In genomic region chr3:48473617-48473952, GRCh38 we compare ENCODE assay signal across 8 cellular contexts. TPM values are rescaled to one million over a fixed set of nuclear protein-coding genes. Genes with fewer than 3 reads are reported as not detected.
DNase-seq lines count a peak whose midpoint lies in the region; ATAC-seq, FAIRE-seq and TF ChIP-seq lines count a peak whose summit lies in the region.

No MANE protein-coding gene starts in this region.

- TF ChIP-seq CTCF in kidney (IDR thresholded peaks at IDR 0.05; ENCODE audit: borderline replicate concordance, extremely low read depth, insufficient read depth), result no peak

- no peak overlapping the region for H3K4me3 ChIP-seq in kidney (ENCODE audit: low read length in 2 of 2)
- peak overlapping the region; percentile 92 to 97 for H3K4me3 ChIP-seq in stomach smooth muscle (ENCODE audit: low read length in 2 of 2)

- CTCF ChIA-PET in activated CD4-positive, alpha-beta memory T cell treated with anti-CD3 and anti-CD28 coated beads, Interleukin-2, amount 10 ng/mL, durations not matched to agents 7 days and 5 days (lab: Charles Lee), result interaction anchor here (1.1 to 3.6 kb wide), 18 partner anchors 9 to 658 kb away, joined by 3 to 40 read pairs (median 5); partner anchors contain the start of genes ATRIP, CCDC51, PFKFB4 and SHISA5

- H3K9me3 Mint-ChIP-seq in activated CD4-positive, alpha-beta memory T cell treated with anti-CD3 and anti-CD28 coated beads, Interleukin-2, amount 10 ng/mL, durations not matched to agents 7 days and 5 days, result no peaks in the 10 kb centered on the region

- H3K27me3 ChIP-seq in stomach smooth muscle (ENCODE audit: control insufficient read depth in 1 of 2, insufficient read depth in 2 of 2, low read length in 2 of 2), result no peaks in the 10 kb centered on the region

- peak overlapping the region; percentile 93 to 95 for H3K27ac ChIP-seq in kidney (ENCODE audit: low read depth in 2 of 2, low read length in 2 of 2)
- peak overlapping the region; percentile 97 for H3K27ac ChIP-seq in stomach smooth muscle (ENCODE audit: low read length)

- H3K4me1 ChIP-seq in kidney (ENCODE audit: control insufficient read depth in 1 of 2, insufficient read depth in 1 of 2, low read depth in 1 of 2, low read length in 2 of 2), result peaks cover 0 to 17% of the 10 kb centered on the region in 2 donors
- H3K4me1 ChIP-seq in stomach smooth muscle (ENCODE audit: control insufficient read depth, insufficient read depth, low read length), result peaks cover 40% of the 10 kb centered on the region

- peak overlapping the region; percentile 98 for H3K27ac Mint-ChIP-seq in activated CD4-positive, alpha-beta memory T cell treated with anti-CD3 and anti-CD28 coated beads, Interleukin-2, amount 10 ng/mL, durations not matched to agents 7 days and 5 days

- DNase-seq in SHP77 treated with DMSO at 0.1 percent for 48 hours (lab: John Stamatoyannopoulos, UW) (peak; percentile 44), SHP77 (lab: John Stamatoyannopoulos, UW) (no peak), kidney (no peak), GM12891 (ENCODE audit: insufficient read length, low spot score) (no peak)
- DNase-seq in activated CD4-positive, alpha-beta memory T cell treated with anti-CD3 and anti-CD28 coated beads, Interleukin-2, amount 10 ng/mL, durations not matched to agents 7 days and 5 days, result no peak

- H3K9ac ChIP-seq in kidney (ENCODE audit: low read length in 2 of 2), result no peak overlapping the region
- H3K9ac ChIP-seq in stomach smooth muscle (ENCODE audit: low read length in 2 of 2), result peak overlapping the region; percentile 98 to 100

- peaks cover 74% of the 10 kb centered on the region for H3K4me1 Mint-ChIP-seq in activated CD4-positive, alpha-beta memory T cell treated with anti-CD3 and anti-CD28 coated beads, Interleukin-2, amount 10 ng/mL, durations not matched to agents 7 days and 5 days

- peaks cover 0 to 5% of the 10 kb centered on the region in 2 donors for H3K36me3 ChIP-seq in kidney (ENCODE audit: control insufficient read depth in 1 of 2, insufficient read depth in 2 of 2, low read length in 2 of 2)
- H3K36me3 ChIP-seq in stomach smooth muscle (ENCODE audit: control insufficient read depth in 2 of 2, insufficient read depth in 2 of 2, low read length in 2 of 2), result peaks cover 4 to 11% of the 10 kb centered on the region in 2 donors

- TF ChIP-seq POLR2A in GM12891 (IDR thresholded peaks at IDR 0.05; ENCODE audit: low read depth, low read length), result no peak

- no peaks in the 10 kb centered on the region for H3K27me3 Mint-ChIP-seq in activated CD4-positive, alpha-beta memory T cell treated with anti-CD3 and anti-CD28 coated beads, Interleukin-2, amount 10 ng/mL, durations not matched to agents 7 days and 5 days

- ATAC-seq in GM18511 (IDR thresholded peaks at IDR 0.05; ENCODE audit: unreplicated experiment), result no peak
- ATAC-seq in HG02870 (IDR thresholded peaks at IDR 0.05; ENCODE audit: unreplicated experiment), result no peak

- FAIRE-seq in kidney (lab: Jason Lieb, UNC) (no peak), GM12891 (lab: Jason Lieb, UNC) (no peak)

- H3K9me3 ChIP-seq in kidney (ENCODE audit: control insufficient read depth in 1 of 2, low read length in 2 of 2) (no peaks in the 10 kb centered on the region), stomach smooth muscle (ENCODE audit: control insufficient read depth in 2 of 2, low read length in 2 of 2) (no peaks in the 10 kb centered on the region)

- intact Hi-C loops in kidney (cut with DNase I), result no loop called here

- H3K4me3 Mint-ChIP-seq in activated CD4-positive, alpha-beta memory T cell treated with anti-CD3 and anti-CD28 coated beads, Interleukin-2, amount 10 ng/mL, durations not matched to agents 7 days and 5 days, result peak overlapping the region; percentile 83

- POLR2A ChIA-PET in activated CD4-positive, alpha-beta memory T cell treated with anti-CD3 and anti-CD28 coated beads, Interleukin-2, amount 10 ng/mL, durations not matched to agents 7 days and 5 days (lab: Charles Lee), result interaction anchor here (0.8 to 5.2 kb wide), 25 partner anchors 9 to 285 kb away, joined by 3 to 69 read pairs (median 5); partner anchors contain the start of genes ATRIP, CCDC51, CDC25A and PFKFB4

- H3K36me3 Mint-ChIP-seq in activated CD4-positive, alpha-beta memory T cell treated with anti-CD3 and anti-CD28 coated beads, Interleukin-2, amount 10 ng/mL, durations not matched to agents 7 days and 5 days (ENCODE audit: low read depth), result peaks cover 47% of the 10 kb centered on the region

TF ChIP-seq in GM12891, 5 proteins besides CTCF, POLR2A, EP300 and RAD21:
- no peak for TF ChIP-seq TAF1 (IDR thresholded peaks at IDR 0.05; ENCODE audit: low read depth, low read length)
- TF ChIP-seq POLR2AphosphoS5 (IDR thresholded peaks at IDR 0.05; ENCODE audit: low read depth, low read length), result no peak
- no peak for TF ChIP-seq POU2F2 (IDR thresholded peaks at IDR 0.05; ENCODE audit: low read depth, low read length)
- no peak for TF ChIP-seq SPI1 (IDR thresholded peaks at IDR 0.05; ENCODE audit: low read depth, low read length)
- no peak for TF ChIP-seq PAX5 (IDR thresholded peaks at IDR 0.05; ENCODE audit: insufficient read depth, low read length, severe bottlenecking)

RNA-seq across cellular contexts. Expression of gene ATRIP, which starts 27.0 kb away (rescaled TPM):
- total RNA-seq in activated CD4-positive, alpha-beta memory T cell treated with anti-CD3 and anti-CD28 coated beads, Interleukin-2, amount 10 ng/mL, durations not matched to agents 7 days and 5 days, result 10 to 100 TPM; 13.4 to 15.2 TPM
- 6.7 TPM for total RNA-seq in kidney
- 5.4 TPM for polyA plus RNA-seq in kidney (ENCODE audit: insufficient read depth, low read depth, low replicate concordance)
- 6.0 TPM for polyA plus RNA-seq in GM12891 (2012; ENCODE audit: low read depth, missing spikeins)

RNA-seq across cellular contexts. Expression of gene SHISA5, which starts 30.4 kb away (rescaled TPM):
- 100 to 1,000 TPM; 336 to 337 TPM for total RNA-seq in activated CD4-positive, alpha-beta memory T cell treated with anti-CD3 and anti-CD28 coated beads, Interleukin-2, amount 10 ng/mL, durations not matched to agents 7 days and 5 days
- 214 TPM for total RNA-seq in kidney
- 157 TPM for polyA plus RNA-seq in kidney (ENCODE audit: insufficient read depth, low read depth, low replicate concordance)
- polyA plus RNA-seq in GM12891 (2012; ENCODE audit: low read depth, missing spikeins), result 67.2 TPM

RNA-seq across cellular contexts. Expression of gene TMA7, which starts 33.5 kb away (rescaled TPM):
- total RNA-seq in activated CD4-positive, alpha-beta memory T cell treated with anti-CD3 and anti-CD28 coated beads, Interleukin-2, amount 10 ng/mL, durations not matched to agents 7 days and 5 days, result 100 to 1,000 TPM; 240 to 241 TPM
- 195 TPM for total RNA-seq in kidney
- 631 TPM for polyA plus RNA-seq in kidney (ENCODE audit: insufficient read depth, low read depth, low replicate concordance)
- 678 TPM for polyA plus RNA-seq in GM12891 (2012; ENCODE audit: low read depth, missing spikeins)

RNA-seq across cellular contexts. Expression of gene CCDC51, which starts 33.7 kb away (rescaled TPM):
- total RNA-seq in activated CD4-positive, alpha-beta memory T cell treated with anti-CD3 and anti-CD28 coated beads, Interleukin-2, amount 10 ng/mL, durations not matched to agents 7 days and 5 days, result 10 to 100 TPM; 14.9 to 17.5 TPM
- total RNA-seq in kidney, result 13.8 TPM
- polyA plus RNA-seq in kidney (ENCODE audit: insufficient read depth, low read depth, low replicate concordance), result 32.8 TPM
- 15.6 TPM for polyA plus RNA-seq in GM12891 (2012; ENCODE audit: low read depth, missing spikeins)

RNA-seq across cellular contexts. Expression of gene PLXNB1, which starts 43.7 kb away (rescaled TPM):
- total RNA-seq in activated CD4-positive, alpha-beta memory T cell treated with anti-CD3 and anti-CD28 coated beads, Interleukin-2, amount 10 ng/mL, durations not matched to agents 7 days and 5 days, result 1 to 10 TPM; 1.7 to 1.9 TPM
- 224 TPM for total RNA-seq in kidney
- 101 TPM for polyA plus RNA-seq in kidney (ENCODE audit: insufficient read depth, low read depth, low replicate concordance)
- 9.8 TPM for polyA plus RNA-seq in GM12891 (2012; ENCODE audit: low read depth, missing spikeins)

Comparison
In these comparisons a context has a peak if more than half of its experiments do, and no peak if none do; other contexts are left out.
1. H3K4me3 ChIP-seq: peak in stomach smooth muscle (2 of 2); none in kidney (0 of 2).
2. H3K9ac ChIP-seq: peak in stomach smooth muscle (2 of 2); none in kidney (0 of 2).